ENCODE assay signal across 1 cellular context in the genomic region with DNA sequence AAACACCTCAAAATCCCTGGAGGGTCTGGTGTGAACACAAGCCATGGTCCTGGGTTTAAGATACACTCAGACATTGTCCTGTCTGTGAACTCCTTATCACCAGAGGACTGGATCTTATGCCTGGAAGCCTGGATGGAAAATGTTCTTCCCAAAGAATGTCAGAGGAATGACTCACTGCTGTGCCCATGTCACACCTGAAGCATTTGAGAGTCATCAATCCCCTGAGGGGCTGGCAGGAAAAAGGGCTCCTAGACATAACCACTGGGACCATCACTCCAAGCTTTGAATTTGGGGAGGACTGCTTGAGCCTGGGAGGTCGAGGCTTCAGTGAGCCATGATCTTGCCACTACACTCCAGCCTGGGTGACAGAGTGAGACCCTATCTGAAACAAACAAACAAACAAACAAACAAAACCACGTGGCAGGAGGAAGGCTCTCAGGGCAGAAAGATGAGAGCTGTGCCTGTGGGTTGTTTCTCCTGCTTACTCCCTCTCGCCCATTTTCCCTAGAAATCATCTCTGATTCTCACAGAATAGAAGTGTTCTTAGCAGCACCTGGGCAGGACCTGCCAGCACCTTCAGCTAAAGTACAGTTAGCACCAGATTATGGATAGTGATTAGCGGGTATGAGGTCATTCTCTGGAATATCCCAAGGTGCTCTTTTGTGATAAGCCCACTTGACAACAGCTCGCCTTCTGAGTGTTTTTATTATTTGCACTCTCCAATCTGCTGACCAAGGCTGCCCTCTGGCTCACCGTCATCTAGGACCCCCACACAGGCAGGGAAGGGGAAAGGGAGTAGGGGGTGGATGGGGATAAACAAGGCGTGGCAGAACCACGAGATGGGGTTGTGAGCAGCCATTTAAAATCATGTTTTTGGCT.
TF ChIP-seq lines count a peak whose summit lies in the region.

No MANE protein-coding gene starts in this region.

TF ChIP-seq in K562, 482 proteins besides CTCF, POLR2A, EP300 and RAD21 (continued from another document):
- TF ChIP-seq, protein P1, sequence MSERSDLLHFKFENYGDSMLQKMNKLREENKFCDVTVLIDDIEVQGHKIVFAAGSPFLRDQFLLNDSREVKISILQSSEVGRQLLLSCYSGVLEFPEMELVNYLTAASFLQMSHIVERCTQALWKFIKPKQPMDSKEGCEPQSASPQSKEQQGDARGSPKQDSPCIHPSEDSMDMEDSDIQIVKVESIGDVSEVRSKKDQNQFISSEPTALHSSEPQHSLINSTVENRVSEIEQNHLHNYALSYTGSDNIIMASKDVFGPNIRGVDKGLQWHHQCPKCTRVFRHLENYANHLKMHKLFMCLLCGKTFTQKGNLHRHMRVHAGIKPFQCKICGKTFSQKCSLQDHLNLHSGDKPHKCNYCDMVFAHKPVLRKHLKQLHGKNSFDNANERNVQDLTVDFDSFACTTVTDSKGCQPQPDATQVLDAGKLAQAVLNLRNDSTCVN (CRISPR knock-in tag; IDR thresholded peaks at IDR 0.05) = no peak
- TF ChIP-seq U2AF2 (optimal IDR thresholded peaks at IDR 0.05; ENCODE audit: low read depth, low read length) = no peak
- no peak for TF ChIP-seq CAMTA2 (CRISPR knock-in tag; conservative IDR thresholded peaks at IDR 0.05)
